ENCODE assay signal across 8 cellular contexts in genomic region chr6:3518356-3518841, GRCh38.
A peak's percentile ranks its signal among the peaks of the same experiment; 100 is the strongest.
DNase-seq lines count a peak whose midpoint lies in the region; ATAC-seq and TF ChIP-seq lines count a peak whose summit lies in the region.

No MANE protein-coding gene starts in this region.

- no peaks in the 10 kb centered on the region for H3K36me3 Mint-ChIP-seq in endodermal cell (ENCODE audit: low read depth)

- DNase-seq in DMS 273 treated with DMSO at 0.1 percent for 48 hours (lab: John Stamatoyannopoulos, UW) (peak; percentile 60), NCI-H69 (lab: John Stamatoyannopoulos, UW) (peak; percentile 79), endodermal cell (no peak), omental fat pad (ENCODE audit: low spot score) (no peak), erythroblast (lab: John Stamatoyannopoulos, UW) (no peak), T-helper 9 cell (no peak)
- DNase-seq in central memory CD4-positive, alpha-beta T cell, result no peak

- no peak overlapping the region for H3K9ac ChIP-seq in endodermal cell (ENCODE audit: extremely low read depth, low read length, poor library complexity, severe bottlenecking)

- peaks cover 3% of the 10 kb centered on the region for H3K9me3 Mint-ChIP-seq in endodermal cell

- peaks cover 19% of the 10 kb centered on the region for H3K27me3 Mint-ChIP-seq in endodermal cell (ENCODE audit: insufficient read depth)

- peak overlapping the region; percentile 23 for H3K27ac Mint-ChIP-seq in endodermal cell

- no peak overlapping the region for H3K4me3 ChIP-seq in endodermal cell (ENCODE audit: low read length)

- H3K4me1 Mint-ChIP-seq in endodermal cell, result no peaks in the 10 kb centered on the region

- H3K4me3 Mint-ChIP-seq in endodermal cell, result no peak overlapping the region

- no peak for TF ChIP-seq POLR2A in erythroblast (IDR thresholded peaks at IDR 0.05; ENCODE audit: low read length)

- peaks cover 6% of the 10 kb centered on the region for H3K9me3 ChIP-seq in endodermal cell (ENCODE audit: control insufficient read depth, low read length)

- H3K4me1 ChIP-seq in endodermal cell (ENCODE audit: control insufficient read depth, insufficient read depth, low read length), result peaks cover 7% of the 10 kb centered on the region

- no peaks in the 10 kb centered on the region for H3K27me3 ChIP-seq in endodermal cell (ENCODE audit: control insufficient read depth, insufficient read depth, low read length, poor library complexity, severe bottlenecking)

- TF ChIP-seq CTCF in endodermal cell (conservative IDR thresholded peaks at IDR 0.05), result no peak
- TF ChIP-seq CTCF in omental fat pad (IDR thresholded peaks at IDR 0.05), result no peak

- H3K27ac ChIP-seq in endodermal cell (ENCODE audit: low read depth, low read length), result no peak overlapping the region

- peak; percentile 84 for ATAC-seq in omental fat pad (ENCODE audit: low FRiP score)
- ATAC-seq in GM21390 (IDR thresholded peaks at IDR 0.05; ENCODE audit: unreplicated experiment), result no peak

- H3K36me3 ChIP-seq in endodermal cell (ENCODE audit: control insufficient read depth, insufficient read depth, low read length), result no peaks in the 10 kb centered on the region

- 78 to 85% methylated on average over 3 to 12 of the region's 12 CpGs for WGBS in endodermal cell (ENCODE audit: insufficient coverage in 1 of 2, insufficient read length in 1 of 2), 2 experiments

Comparison
In these comparisons a context has a peak if more than half of its experiments do, and no peak if none do; other contexts are left out.
1. DNase-seq: peak in DMS 273 treated with DMSO at 0.1 percent for 48 hours (single experiment) and NCI-H69 (single experiment); none in endodermal cell (single experiment), omental fat pad (single experiment), erythroblast (0 of 2), central memory CD4-positive, alpha-beta T cell (single experiment) and T-helper 9 cell (single experiment).